Comparison of ENCODE assay signal across 8 cellular contexts in genomic region chr3:101693540-101693939, GRCh38. TPM values are rescaled to one million over a fixed set of nuclear protein-coding genes. Genes with fewer than 3 reads are reported as not detected.
DNase-seq lines count a peak whose midpoint lies in the region; ATAC-seq, FAIRE-seq and TF ChIP-seq lines count a peak whose summit lies in the region.
"Not testable (repeated sequence)": the region's sequence is repeated elsewhere in the genome, so short reads cannot be mapped to it uniquely, and the experiment has no call there.

No MANE protein-coding gene starts in this region.

- not testable (repeated sequence) for H3K36me3 Mint-ChIP-seq in Calu3 (ENCODE audit: insufficient read depth, unreplicated experiment); activated T-helper 17 cell treated with anti-CD3 and anti-CD28 coated beads, Interleukin-2, amount 50 U/mL, for 72 hours (ENCODE audit: low read depth)

- TF ChIP-seq POLR2A in NB4 (IDR thresholded peaks at IDR 0.05; ENCODE audit: extremely low read depth, insufficient read length); esophagus muscularis mucosa (IDR thresholded peaks at IDR 0.05; ENCODE audit: low read depth); HepG2 (IDR thresholded peaks at IDR 0.05; ENCODE audit: insufficient read depth in 1 of 2, low read depth in 2 of 2, low read length in 2 of 2): not testable (repeated sequence)

- not testable (repeated sequence) for H3K4me3 ChIP-seq in NB4 (ENCODE audit: low read depth, low read length); esophagus muscularis mucosa; HepG2 (replicated peaks in 1 of 3; ENCODE audit: insufficient read depth in 1 of 3, low read depth in 2 of 3, low read length in 3 of 3)

- H3K27me3 ChIP-seq in esophagus muscularis mucosa; HepG2 (ENCODE audit: control insufficient read depth in 1 of 2, insufficient read depth in 2 of 2, low read length in 2 of 2): not testable (repeated sequence)

- TF ChIP-seq RAD21 in HepG2 (CRISPR knock-in tag; IDR thresholded peaks at IDR 0.05), result not testable (repeated sequence)

- H2AFZ ChIP-seq in HepG2 (ENCODE audit: low read length), result not testable (repeated sequence)

- H3K4me3 Mint-ChIP-seq in Calu3 (ENCODE audit: low read depth, unreplicated experiment); activated T-helper 17 cell treated with anti-CD3 and anti-CD28 coated beads, Interleukin-2, amount 50 U/mL, for 72 hours; stimulated activated naive CD8-positive, alpha-beta T cell treated with anti-CD3 and anti-CD28 coated beads, Interleukin-15, amount 100 ng/mL, for 72 hours: not testable (repeated sequence)

- H3K36me3 ChIP-seq in esophagus muscularis mucosa; HepG2 (replicated peaks in 1 of 2; ENCODE audit: control insufficient read depth in 1 of 2, insufficient read depth in 2 of 2, low read length in 2 of 2): not testable (repeated sequence)

- 76% methylated on average over 13 of the region's 13 CpGs for WGBS in esophagus muscularis mucosa
- 82% methylated on average over 13 of the region's 13 CpGs for WGBS in HepG2 (ENCODE audit: low lambda C conversion rate)

- intact Hi-C loops in Calu3 (cut with micrococcal nuclease; ENCODE audit: unreplicated experiment), result loop anchor here (10.0 kb wide), 1 partner anchor 111 kb away; no protein-coding TSS in a partner anchor
- intact Hi-C loops in esophagus muscularis mucosa (cut with DNase I); HepG2 (cut with micrococcal nuclease; ENCODE audit: unreplicated experiment): not testable (repeated sequence)

- not testable (repeated sequence) for BruUV-seq in Calu3 (replicated peaks; lab: Mats Ljungman, UMichigan); HepG2 (replicated peaks; lab: Mats Ljungman, UMichigan)

- TF ChIP-seq CTCF in Calu3 (IDR thresholded peaks at IDR 0.05; ENCODE audit: unreplicated experiment) (peak; percentile 38), NB4 (IDR thresholded peaks at IDR 0.05; ENCODE audit: low read depth, low read length) (peak; percentile 57), esophagus muscularis mucosa (IDR thresholded peaks at IDR 0.05) (peak; percentile 35 to 57 (median 57)), HepG2 (CRISPR knock-in tag; IDR thresholded peaks at IDR 0.05) (peak; percentile 57)

- not testable (repeated sequence) for H3K27ac ChIP-seq in esophagus muscularis mucosa (replicated peaks in 1 of 4); HepG2 (ENCODE audit: extremely low read length, insufficient read depth, low read length)

- peak; percentile 20 for DNase-seq in Calu3
- peak; percentile 65 for DNase-seq in NB4 (ENCODE audit: low read depth)
- not testable (repeated sequence) for DNase-seq in esophagus muscularis mucosa (ENCODE audit: extremely low spot score)
- DNase-seq in HepG2 (ENCODE audit: low spot score), result peak; percentile 25
- peak in 1 of 2 donors; percentile 36 for DNase-seq in stimulated activated naive CD8-positive, alpha-beta T cell treated with anti-CD3 and anti-CD28 coated beads, Interleukin-15, amount 100 ng/mL, for 72 hours

- H3K9ac ChIP-seq in HepG2 (ENCODE audit: insufficient read depth, low read depth, low read length), result not testable (repeated sequence)

- ATAC-seq in GM19351 (IDR thresholded peaks at IDR 0.05; ENCODE audit: unreplicated experiment) (peak; percentile 84), HG02943 (IDR thresholded peaks at IDR 0.05; ENCODE audit: low read depth, unreplicated experiment) (peak; percentile 83), HepG2 (peak; percentile 86)
- ATAC-seq in activated T-helper 17 cell treated with anti-CD3 and anti-CD28 coated beads, Interleukin-2, amount 50 U/mL, for 72 hours (replicated peaks), result peak; percentile 85
- ATAC-seq in stimulated activated naive CD8-positive, alpha-beta T cell treated with anti-CD3 and anti-CD28 coated beads, Interleukin-15, amount 100 ng/mL, for 72 hours, result peak; percentile 88

- CTCF ChIA-PET in Calu3 (lab: Charles Lee); HepG2 (lab: Yijun Ruan, JAX; ENCODE audit: low intra/inter-chr PET ratio, low total read pairs): not testable (repeated sequence)

- H3K9me3 ChIP-seq in esophagus muscularis mucosa; HepG2 (ENCODE audit: low read length): not testable (repeated sequence)

- peaks cover 0 to 19% (median 13%) of the 10 kb centered on the region in 4 donors for H3K4me1 ChIP-seq in esophagus muscularis mucosa
- not testable (repeated sequence) for H3K4me1 ChIP-seq in HepG2 (ENCODE audit: insufficient read depth, low read length)

- in situ Hi-C loops in HepG2 (cut with HindIII; ENCODE audit: extremely low pct_ligation_motif_present, low pct_unique_long_range_greater_than_20kb), result not testable (repeated sequence)

- not testable (repeated sequence) for H3K4me2 ChIP-seq in HepG2 (ENCODE audit: low read depth, low read length)

- H4K20me1 ChIP-seq in HepG2 (ENCODE audit: insufficient read depth, low read length), result not testable (repeated sequence)

- not testable (repeated sequence) for H3K27me3 Mint-ChIP-seq in Calu3 (ENCODE audit: unreplicated experiment); activated T-helper 17 cell treated with anti-CD3 and anti-CD28 coated beads, Interleukin-2, amount 50 U/mL, for 72 hours; stimulated activated naive CD8-positive, alpha-beta T cell treated with anti-CD3 and anti-CD28 coated beads, Interleukin-15, amount 100 ng/mL, for 72 hours

- not testable (repeated sequence) for H3K9me3 Mint-ChIP-seq in Calu3 (ENCODE audit: low read depth, unreplicated experiment); activated T-helper 17 cell treated with anti-CD3 and anti-CD28 coated beads, Interleukin-2, amount 50 U/mL, for 72 hours; stimulated activated naive CD8-positive, alpha-beta T cell treated with anti-CD3 and anti-CD28 coated beads, Interleukin-15, amount 100 ng/mL, for 72 hours

- H3K27ac Mint-ChIP-seq in Calu3 (ENCODE audit: unreplicated experiment); activated T-helper 17 cell treated with anti-CD3 and anti-CD28 coated beads, Interleukin-2, amount 50 U/mL, for 72 hours: not testable (repeated sequence)
- peak overlapping the region in 1 of 2 donors; percentile 12 for H3K27ac Mint-ChIP-seq in stimulated activated naive CD8-positive, alpha-beta T cell treated with anti-CD3 and anti-CD28 coated beads, Interleukin-15, amount 100 ng/mL, for 72 hours

- not testable (repeated sequence) for H3K4me1 Mint-ChIP-seq in Calu3 (ENCODE audit: low read depth, unreplicated experiment)
- H3K4me1 Mint-ChIP-seq in activated T-helper 17 cell treated with anti-CD3 and anti-CD28 coated beads, Interleukin-2, amount 50 U/mL, for 72 hours, result peaks cover 13% of the 10 kb centered on the region
- H3K4me1 Mint-ChIP-seq in stimulated activated naive CD8-positive, alpha-beta T cell treated with anti-CD3 and anti-CD28 coated beads, Interleukin-15, amount 100 ng/mL, for 72 hours, result peaks cover 32% of the 10 kb centered on the region

- POLR2A ChIA-PET in HepG2 (lab: Yijun Ruan, JAX), result not testable (repeated sequence)

- not testable (repeated sequence) for TF ChIP-seq EP300 in esophagus muscularis mucosa (IDR thresholded peaks at IDR 0.05); HepG2 (IDR thresholded peaks at IDR 0.05; ENCODE audit: low read depth in 2 of 2, low read length in 2 of 2); HepG2 (CRISPR knock-in tag; IDR thresholded peaks at IDR 0.05; ENCODE audit: borderline replicate concordance)

- not testable (repeated sequence) for H3K79me2 ChIP-seq in HepG2 (ENCODE audit: insufficient read depth, low read length)

- FAIRE-seq in HepG2 (lab: Jason Lieb, UNC), result peak; percentile 63

RNA-seq across cellular contexts. Expression of gene RPL24, which starts 7.0 kb away (rescaled TPM):
- 587 and 599 TPM in 2 replicates for total RNA-seq in Calu3 (2022)
- 1,000 to 10,000 TPM; 1,391 to 1,542 TPM for total RNA-seq in activated T-helper 17 cell treated with anti-CD3 and anti-CD28 coated beads, Interleukin-2, amount 50 U/mL, for 72 hours
- 1,000 to 10,000 TPM; 1,560 to 1,805 (median 1,727) TPM for total RNA-seq in esophagus muscularis mucosa
- 1,056 and 1,362 TPM in 2 replicates for total RNA-seq in HepG2 (2016; rRNA removed; fragmentation: Illumina TruSeq; extraction: Trizol)
- 1,422 and 1,553 TPM in 2 replicates for total RNA-seq in HepG2 (2016; cell fraction: cytosol; rRNA removed; fragmentation: Illumina TruSeq; extraction: Trizol; ENCODE audit: low read depth)
- total RNA-seq in HepG2 (2016; cell fraction: insoluble cytoplasmic fraction; rRNA removed; fragmentation: Illumina TruSeq; extraction: Trizol), result 1,073 and 1,398 TPM in 2 replicates
- total RNA-seq in HepG2 (2016; cell fraction: membrane; rRNA removed; fragmentation: Illumina TruSeq; extraction: Trizol), result 1,942 and 1,946 TPM in 2 replicates
- total RNA-seq in HepG2 (2016; cell fraction: nucleus; rRNA removed; fragmentation: Illumina TruSeq; extraction: Trizol), result 372 and 380 TPM in 2 replicates
- polyA plus RNA-seq in HepG2 (2011; rRNA removed), result 1,058 and 1,150 TPM in 2 replicates
- 564 and 1,013 TPM in 2 replicates for polyA plus RNA-seq in HepG2 (2011; cell fraction: cytosol; rRNA removed)
- 191 and 261 TPM in 2 replicates for polyA plus RNA-seq in HepG2 (2011; cell fraction: nucleus; rRNA removed)
- polyA plus RNA-seq in HepG2 (2012), result 1,418 and 1,581 TPM in 2 replicates
- 1,680 and 1,696 TPM in 2 replicates for polyA plus RNA-seq in HepG2 (2016; cell fraction: cytosol; fragmentation: Illumina TruSeq; extraction: Trizol; ENCODE audit: low read depth)
- polyA plus RNA-seq in HepG2 (2016; cell fraction: insoluble cytoplasmic fraction; fragmentation: Illumina TruSeq; extraction: Trizol; ENCODE audit: low read depth), result 1,319 and 1,459 TPM in 2 replicates
- 1,798 and 1,842 TPM in 2 replicates for polyA plus RNA-seq in HepG2 (2016; cell fraction: membrane; fragmentation: Illumina TruSeq; extraction: Trizol; ENCODE audit: low read depth)
- 641 and 653 TPM in 2 replicates for polyA plus RNA-seq in HepG2 (2016; cell fraction: nucleus; fragmentation: Illumina TruSeq; extraction: Trizol; ENCODE audit: insufficient read depth, low read depth)
- 269 and 569 TPM in 2 replicates for polyA minus RNA-seq in HepG2 (2011; rRNA and poly(A)+ RNA removed; ENCODE audit: low replicate concordance)
- 209 and 212 TPM in 2 replicates for polyA minus RNA-seq in HepG2 (2011; cell fraction: cytosol; rRNA and poly(A)+ RNA removed)
- polyA minus RNA-seq in HepG2 (2011; cell fraction: nucleus; rRNA and poly(A)+ RNA removed), result 213 and 250 TPM in 2 replicates

RNA-seq across cellular contexts. Expression of gene ZBTB11, which starts 16.6 kb away (rescaled TPM):
- total RNA-seq in Calu3 (2022) (34.8 and 36.5 TPM in 2 replicates), esophagus muscularis mucosa (10 to 100 TPM; 15.3 to 20.8 (median 16.9) TPM), HepG2 (2016; rRNA removed; fragmentation: Illumina TruSeq; extraction: Trizol) (18.1 and 24.6 TPM in 2 replicates)
- 10 to 100 TPM; 30.0 to 33.5 TPM for total RNA-seq in activated T-helper 17 cell treated with anti-CD3 and anti-CD28 coated beads, Interleukin-2, amount 50 U/mL, for 72 hours
- 5.4 and 8.1 TPM in 2 replicates for total RNA-seq in HepG2 (2016; cell fraction: cytosol; rRNA removed; fragmentation: Illumina TruSeq; extraction: Trizol; ENCODE audit: low read depth)
- total RNA-seq in HepG2 (2016; cell fraction: insoluble cytoplasmic fraction; rRNA removed; fragmentation: Illumina TruSeq; extraction: Trizol), result 17.4 and 24.4 TPM in 2 replicates
- total RNA-seq in HepG2 (2016; cell fraction: membrane; rRNA removed; fragmentation: Illumina TruSeq; extraction: Trizol), result 6.4 and 7.7 TPM in 2 replicates
- 20.2 and 22.5 TPM in 2 replicates for total RNA-seq in HepG2 (2016; cell fraction: nucleus; rRNA removed; fragmentation: Illumina TruSeq; extraction: Trizol)
- 5.2 and 5.9 TPM in 2 replicates for polyA plus RNA-seq in HepG2 (2011; rRNA removed)
- 1.9 and 2.8 TPM in 2 replicates for polyA plus RNA-seq in HepG2 (2011; cell fraction: cytosol; rRNA removed)
- 6.0 and 7.5 TPM in 2 replicates for polyA plus RNA-seq in HepG2 (2011; cell fraction: nucleus; rRNA removed)
- 7.3 and 8.2 TPM in 2 replicates for polyA plus RNA-seq in HepG2 (2012)
- 0.27 TPM in 2 replicates for polyA plus RNA-seq in HepG2 (2016; cell fraction: cytosol; fragmentation: Illumina TruSeq; extraction: Trizol; ENCODE audit: low read depth)
- 12.4 and 13.0 TPM in 2 replicates for polyA plus RNA-seq in HepG2 (2016; cell fraction: insoluble cytoplasmic fraction; fragmentation: Illumina TruSeq; extraction: Trizol; ENCODE audit: low read depth)
- 1.3 TPM in 2 replicates for polyA plus RNA-seq in HepG2 (2016; cell fraction: membrane; fragmentation: Illumina TruSeq; extraction: Trizol; ENCODE audit: low read depth)
- polyA plus RNA-seq in HepG2 (2016; cell fraction: nucleus; fragmentation: Illumina TruSeq; extraction: Trizol; ENCODE audit: insufficient read depth, low read depth), result 18.0 and 18.7 TPM in 2 replicates
- 7.1 and 9.5 TPM in 2 replicates for polyA minus RNA-seq in HepG2 (2011; rRNA and poly(A)+ RNA removed; ENCODE audit: low replicate concordance)
- 11.8 and 14.0 TPM in 2 replicates for polyA minus RNA-seq in HepG2 (2011; cell fraction: cytosol; rRNA and poly(A)+ RNA removed)
- polyA minus RNA-seq in HepG2 (2011; cell fraction: nucleus; rRNA and poly(A)+ RNA removed), result 27.7 and 31.0 TPM in 2 replicates

RNA-seq across cellular contexts. Expression of gene CEP97, which starts 30.9 kb away (rescaled TPM):
- 5.4 and 6.4 TPM in 2 replicates for total RNA-seq in Calu3 (2022)
- 10 to 100 TPM; 16.9 to 19.0 TPM for total RNA-seq in activated T-helper 17 cell treated with anti-CD3 and anti-CD28 coated beads, Interleukin-2, amount 50 U/mL, for 72 hours
- total RNA-seq in esophagus muscularis mucosa, result 10 to 100 TPM in 1 of 4 donors, 1 to 10 TPM in 3; 7.2 to 10.4 (median 8.0) TPM
- 6.5 and 10.2 TPM in 2 replicates for total RNA-seq in HepG2 (2016; rRNA removed; fragmentation: Illumina TruSeq; extraction: Trizol)
- total RNA-seq in HepG2 (2016; cell fraction: cytosol; rRNA removed; fragmentation: Illumina TruSeq; extraction: Trizol; ENCODE audit: low read depth), result 0.88 and 0.91 TPM in 2 replicates
- total RNA-seq in HepG2 (2016; cell fraction: insoluble cytoplasmic fraction; rRNA removed; fragmentation: Illumina TruSeq; extraction: Trizol), result 6.7 and 10.1 TPM in 2 replicates
- 1.4 and 1.5 TPM in 2 replicates for total RNA-seq in HepG2 (2016; cell fraction: membrane; rRNA removed; fragmentation: Illumina TruSeq; extraction: Trizol)
- 6.3 and 6.4 TPM in 2 replicates for total RNA-seq in HepG2 (2016; cell fraction: nucleus; rRNA removed; fragmentation: Illumina TruSeq; extraction: Trizol)
- polyA plus RNA-seq in HepG2 (2011; rRNA removed), result 0.71 and 0.99 TPM in 2 replicates
- 0.43 and 0.78 TPM in 2 replicates for polyA plus RNA-seq in HepG2 (2011; cell fraction: cytosol; rRNA removed)
- 0.72 and 2.3 TPM in 2 replicates for polyA plus RNA-seq in HepG2 (2011; cell fraction: nucleus; rRNA removed)
- 1.4 and 1.8 TPM in 2 replicates for polyA plus RNA-seq in HepG2 (2012)
- 0.03 and 0.05 TPM in 2 replicates for polyA plus RNA-seq in HepG2 (2016; cell fraction: cytosol; fragmentation: Illumina TruSeq; extraction: Trizol; ENCODE audit: low read depth)
- 2.2 and 2.4 TPM in 2 replicates for polyA plus RNA-seq in HepG2 (2016; cell fraction: insoluble cytoplasmic fraction; fragmentation: Illumina TruSeq; extraction: Trizol; ENCODE audit: low read depth)
- polyA plus RNA-seq in HepG2 (2016; cell fraction: membrane; fragmentation: Illumina TruSeq; extraction: Trizol; ENCODE audit: low read depth), result 0.16 and 0.17 TPM in 2 replicates
- 3.7 and 4.7 TPM in 2 replicates for polyA plus RNA-seq in HepG2 (2016; cell fraction: nucleus; fragmentation: Illumina TruSeq; extraction: Trizol; ENCODE audit: insufficient read depth, low read depth)
- 1.5 and 7.8 TPM in 2 replicates for polyA minus RNA-seq in HepG2 (2011; rRNA and poly(A)+ RNA removed; ENCODE audit: low replicate concordance)
- 3.0 and 4.2 TPM in 2 replicates for polyA minus RNA-seq in HepG2 (2011; cell fraction: cytosol; rRNA and poly(A)+ RNA removed)
- polyA minus RNA-seq in HepG2 (2011; cell fraction: nucleus; rRNA and poly(A)+ RNA removed), result 5.2 and 6.5 TPM in 2 replicates
